In the genomic region with DNA sequence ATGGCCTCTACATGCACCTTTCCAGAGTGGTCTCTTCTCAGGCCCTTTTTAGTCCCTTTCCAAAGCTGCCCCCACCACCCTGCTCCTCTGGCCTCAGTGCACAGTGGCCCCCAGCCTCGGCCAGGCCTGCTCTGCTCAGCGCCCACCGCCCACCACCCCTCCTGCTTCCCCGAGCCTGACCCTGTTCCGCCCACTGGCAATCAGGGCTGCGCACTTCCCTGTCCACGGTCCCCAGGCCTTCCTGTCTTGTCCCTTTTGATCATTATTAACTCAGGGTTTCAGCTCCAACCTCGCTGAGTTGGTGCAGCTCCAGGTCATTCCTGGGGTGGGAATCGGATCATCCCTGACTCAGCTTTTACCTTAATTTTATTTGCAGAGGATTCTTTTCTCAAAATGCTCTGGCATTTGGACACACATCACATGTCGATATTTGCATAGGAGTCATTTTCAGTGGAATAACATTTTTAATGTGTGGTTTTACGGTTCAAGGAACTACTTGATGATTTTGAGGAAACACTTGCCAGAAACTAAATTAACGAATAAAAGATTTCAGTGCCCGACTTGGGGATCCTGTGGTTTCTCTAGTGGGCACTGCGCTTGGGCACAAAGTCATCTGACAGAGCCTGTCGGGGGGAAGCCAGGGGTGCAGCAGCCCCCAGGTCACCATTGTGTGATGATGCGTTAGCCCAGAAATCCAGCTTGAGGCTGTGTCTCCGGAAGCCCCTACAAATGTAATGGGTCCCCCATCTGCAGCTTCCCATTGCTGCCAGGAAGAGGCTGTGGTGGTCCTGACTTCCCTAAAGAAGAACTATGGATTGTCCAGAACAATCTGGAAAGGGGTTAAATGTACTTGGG, we compare ENCODE assay signal across 9 cellular contexts. TPM values are rescaled to one million over a fixed set of nuclear protein-coding genes. Genes with fewer than 3 reads are reported as not detected.
A peak's percentile ranks its signal among the peaks of the same experiment; 100 is the strongest.
DNase-seq lines count a peak whose midpoint lies in the region; ATAC-seq and TF ChIP-seq lines count a peak whose summit lies in the region.
"Had no signal": no experiment of that assay in that cellular context is flagged by ENCODE, and none has a peak within 500 bp of the region (broad histone marks: within the 10 kb centered on the region; RNA-seq: fewer than 3 reads in every experiment).

No MANE protein-coding gene starts in this region.

- ATAC-seq in GM21423 (IDR thresholded peaks at IDR 0.05; ENCODE audit: unreplicated experiment) (peak; percentile 13), RWPE2 (ENCODE audit: low read depth) (no peak), GM18909 (IDR thresholded peaks at IDR 0.05; ENCODE audit: poor library complexity, unreplicated experiment) (no peak)

- no peaks in the 10 kb centered on the region for H3K9me3 ChIP-seq in RWPE2 (ENCODE audit: severe bottlenecking)

- no peaks in the 10 kb centered on the region for H3K36me3 ChIP-seq in RWPE2 (ENCODE audit: low read depth)
- no peaks in the 10 kb centered on the region for H3K36me3 ChIP-seq in kidney epithelial cell (ENCODE audit: control insufficient read depth, insufficient read depth, low read length)

- no peak for TF ChIP-seq CTCF in AG09319 (IDR thresholded peaks at IDR 0.05; ENCODE audit: low read depth, low read length)
- no peak for TF ChIP-seq CTCF in RWPE2 (IDR thresholded peaks at IDR 0.05; ENCODE audit: poor library complexity, severe bottlenecking)
- TF ChIP-seq CTCF in kidney epithelial cell (IDR thresholded peaks at IDR 0.05; ENCODE audit: insufficient read depth, low read length, poor library complexity, severe bottlenecking), result no peak

- no peaks in the 10 kb centered on the region for H3K4me1 ChIP-seq in RWPE2 (ENCODE audit: insufficient read depth, poor library complexity, severe bottlenecking)

- no peak overlapping the region for H3K27ac ChIP-seq in RWPE2 (ENCODE audit: poor library complexity, severe bottlenecking)
- no peak overlapping the region for H3K27ac ChIP-seq in caudate nucleus (ENCODE audit: low read depth, low read length)
- H3K27ac ChIP-seq: HL-60 had no signal

- H3K4me3 ChIP-seq in RWPE2 (ENCODE audit: severe bottlenecking) (no peak overlapping the region), kidney epithelial cell (ENCODE audit: low read depth, low read length) (no peak overlapping the region)

- DNase-seq in AG09319 (ENCODE audit: extremely low read depth, low read depth), result peak; percentile 4
- DNase-seq in RWPE2 (ENCODE audit: low spot score), result peak; percentile 51
- DNase-seq in kidney epithelial cell (ENCODE audit: low read depth), result peak; percentile 72
- no peak for DNase-seq in stimulated activated CD4-positive, alpha-beta T cell treated with anti-CD3 and anti-CD28 coated beads, Interleukin-2, amount 100 ng/mL, for 48 hours
- no peak for DNase-seq in stimulated activated CD4-positive, alpha-beta T cell treated with anti-CD3 and anti-CD28 coated beads, Interleukin-4, amount 100 ng/mL, for 24 hours
- no peak for DNase-seq in caudate nucleus (lab: John Stamatoyannopoulos, UW)

- H3K27me3 ChIP-seq in RWPE2 (ENCODE audit: insufficient read depth, poor library complexity, severe bottlenecking), result no peaks in the 10 kb centered on the region
- peaks cover 5% of the 10 kb centered on the region for H3K27me3 ChIP-seq in kidney epithelial cell (ENCODE audit: control insufficient read depth, insufficient read depth, low read length)

RNA-seq across cellular contexts. Expression of gene ESPNL, which starts 1.1 kb away (rescaled TPM):
- total RNA-seq in kidney epithelial cell, result 3.5 and 3.8 TPM in 2 replicates

RNA-seq across cellular contexts. Expression of gene SCLY, which starts 38.3 kb away (rescaled TPM):
- 24.9 and 32.1 TPM in 2 replicates for total RNA-seq in kidney epithelial cell

RNA-seq across cellular contexts. Expression of gene KLHL30, which starts 39.4 kb away (rescaled TPM):
- 1.2 and 2.4 TPM in 2 replicates for total RNA-seq in kidney epithelial cell

RNA-seq across cellular contexts. Expression of gene ERFE, which starts 59.7 kb away (rescaled TPM):
- 106 and 113 TPM in 2 replicates for total RNA-seq in kidney epithelial cell

Comparison
In these comparisons a context has a peak if more than half of its experiments do, and no peak if none do; other contexts are left out.
1. DNase-seq: peak in AG09319 (single experiment), RWPE2 (single experiment) and kidney epithelial cell (single experiment); none in stimulated activated CD4-positive, alpha-beta T cell treated with anti-CD3 and anti-CD28 coated beads, Interleukin-2, amount 100 ng/mL, for 48 hours (0 of 2), stimulated activated CD4-positive, alpha-beta T cell treated with anti-CD3 and anti-CD28 coated beads, Interleukin-4, amount 100 ng/mL, for 24 hours (single experiment) and caudate nucleus (0 of 61).